In the genomic region with DNA sequence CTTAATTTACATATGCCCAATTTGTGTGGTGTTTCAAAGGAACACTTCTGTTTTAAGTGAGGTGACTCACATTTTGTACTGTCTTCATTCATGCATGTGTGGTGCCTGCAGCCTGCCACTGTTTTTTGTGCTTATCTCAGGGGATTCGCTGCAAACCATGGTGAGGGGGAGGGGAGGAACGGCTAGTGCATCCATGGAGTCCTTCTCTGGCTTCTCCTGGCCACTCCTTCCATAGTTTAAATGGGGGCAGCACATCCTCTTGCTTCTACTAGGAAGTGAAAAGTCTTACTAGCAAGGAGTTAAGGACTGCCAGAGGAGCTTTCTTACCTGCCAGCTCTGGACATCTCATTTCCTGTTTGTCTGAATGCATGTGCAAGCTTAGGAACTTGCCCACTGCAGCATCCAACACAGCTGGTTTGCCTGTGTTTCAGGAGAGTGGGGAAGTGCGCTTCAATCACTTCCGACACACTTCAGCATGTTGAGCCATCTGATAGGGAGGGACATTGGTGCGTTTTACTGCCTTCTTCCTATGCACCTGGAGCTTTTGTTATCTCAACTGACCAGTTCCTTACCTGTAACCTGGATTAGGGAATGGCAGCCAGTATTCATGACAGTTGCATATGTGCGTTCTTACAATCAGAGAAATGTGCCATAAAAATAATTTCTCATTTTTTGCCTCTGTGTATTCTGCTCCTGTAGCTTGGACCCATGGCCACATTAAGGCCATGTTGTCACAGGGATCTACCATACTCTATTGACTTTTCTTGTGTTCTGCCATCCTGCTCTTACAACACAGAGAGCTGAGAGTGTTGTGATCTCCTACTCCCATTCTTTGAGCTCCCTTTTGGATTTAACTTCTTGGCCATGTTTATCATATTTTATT, we compare ENCODE assay signal across 8 cellular contexts.
DNase-seq lines count a peak whose midpoint lies in the region; ATAC-seq, FAIRE-seq and TF ChIP-seq lines count a peak whose summit lies in the region.

No MANE protein-coding gene starts in this region.

- ATAC-seq in GM19468 (IDR thresholded peaks at IDR 0.05; ENCODE audit: extremely low read depth, unreplicated experiment), result peak; percentile 55
- peak; percentile 67 for ATAC-seq in HG03460 (IDR thresholded peaks at IDR 0.05; ENCODE audit: unreplicated experiment)
- ATAC-seq in activated naive CD8-positive, alpha-beta T cell treated with anti-CD3 and anti-CD28 coated beads, Interleukin-2, amount 10 ng/mL, durations not matched to agents 7 days and 5 days (ENCODE audit: low read depth), result peak; percentile 33

- peaks cover 11% of the 10 kb centered on the region for H3F3A ChIP-seq in smooth muscle cell (ENCODE audit: low read depth)

- peaks cover 27% of the 10 kb centered on the region for H3K4me1 ChIP-seq in smooth muscle cell (ENCODE audit: low read depth)

- DNase-seq in GM12865 (ENCODE audit: low read depth) (peak; percentile 83), smooth muscle cell (lab: John Stamatoyannopoulos, UW; ENCODE audit: unreplicated experiment) (no peak), T1000 (lab: John Stamatoyannopoulos, UW) (no peak), D721Med (ENCODE audit: insufficient read length, low spot score) (no peak), ACHN (no peak)
- no peak for DNase-seq in activated naive CD8-positive, alpha-beta T cell treated with anti-CD3 and anti-CD28 coated beads, Interleukin-2, amount 10 ng/mL, durations not matched to agents 7 days and 5 days

- peak overlapping the region; percentile 20 for H3K4me2 ChIP-seq in smooth muscle cell

- peak overlapping the region; percentile 31 for H3K4me3 ChIP-seq in GM12865 (ENCODE audit: low read depth, low read length)
- H3K4me3 ChIP-seq in smooth muscle cell, result no peak overlapping the region

- no peak overlapping the region for H3K9ac ChIP-seq in smooth muscle cell (ENCODE audit: low read depth)

- in situ Hi-C loops in ACHN (cut with HindIII; ENCODE audit: low pct_ligation_motif_present, low pct_unique_long_range_greater_than_20kb, low sequenced_read_pairs), result no loop called here

- H3K79me2 ChIP-seq in smooth muscle cell (ENCODE audit: low read depth), result peaks cover 97% of the 10 kb centered on the region

- 54% methylated on average over 6 of the region's 6 CpGs for WGBS in smooth muscle cell (ENCODE audit: low lambda C conversion rate)

- H3K9me3 Mint-ChIP-seq in activated naive CD8-positive, alpha-beta T cell treated with anti-CD3 and anti-CD28 coated beads, Interleukin-2, amount 10 ng/mL, durations not matched to agents 7 days and 5 days, result no peaks in the 10 kb centered on the region

- H3K27me3 ChIP-seq in smooth muscle cell (ENCODE audit: low read depth), result no peaks in the 10 kb centered on the region

- FAIRE-seq in D721Med (lab: Jason Lieb, UNC), result no peak

- POLR2A ChIA-PET in activated naive CD8-positive, alpha-beta T cell treated with anti-CD3 and anti-CD28 coated beads, Interleukin-2, amount 10 ng/mL, durations not matched to agents 7 days and 5 days (lab: Charles Lee), result no interaction called here

- no peak for TF ChIP-seq CTCF in GM12865 (IDR thresholded peaks at IDR 0.05; ENCODE audit: insufficient read depth, low read depth, low read length, missing control alignments)
- no peak for TF ChIP-seq CTCF in smooth muscle cell (IDR thresholded peaks at IDR 0.05; ENCODE audit: borderline replicate concordance, insufficient read depth, poor library complexity, severe bottlenecking)
- TF ChIP-seq CTCF in D721Med (IDR thresholded peaks at IDR 0.05; ENCODE audit: insufficient read depth, missing control alignments), result no peak

- peaks cover 20% of the 10 kb centered on the region for H3K4me1 Mint-ChIP-seq in activated naive CD8-positive, alpha-beta T cell treated with anti-CD3 and anti-CD28 coated beads, Interleukin-2, amount 10 ng/mL, durations not matched to agents 7 days and 5 days

- H4K20me1 ChIP-seq in smooth muscle cell (ENCODE audit: low read depth), result peaks cover 98% of the 10 kb centered on the region

- no peaks in the 10 kb centered on the region for H3K36me3 ChIP-seq in smooth muscle cell (ENCODE audit: low read depth)

- H3K27ac Mint-ChIP-seq in activated naive CD8-positive, alpha-beta T cell treated with anti-CD3 and anti-CD28 coated beads, Interleukin-2, amount 10 ng/mL, durations not matched to agents 7 days and 5 days, result peak overlapping the region; percentile 22

- H2AFZ ChIP-seq in smooth muscle cell (ENCODE audit: low read depth), result no peak overlapping the region

- no peaks in the 10 kb centered on the region for H3K36me3 Mint-ChIP-seq in activated naive CD8-positive, alpha-beta T cell treated with anti-CD3 and anti-CD28 coated beads, Interleukin-2, amount 10 ng/mL, durations not matched to agents 7 days and 5 days

- no peak overlapping the region for H3K4me3 Mint-ChIP-seq in activated naive CD8-positive, alpha-beta T cell treated with anti-CD3 and anti-CD28 coated beads, Interleukin-2, amount 10 ng/mL, durations not matched to agents 7 days and 5 days

- H3K27ac ChIP-seq in smooth muscle cell (ENCODE audit: low read depth), result peak overlapping the region; percentile 12

- H3K9me3 ChIP-seq in smooth muscle cell (replicated peaks; ENCODE audit: low read depth), result no peaks in the 10 kb centered on the region

- H3K27me3 Mint-ChIP-seq in activated naive CD8-positive, alpha-beta T cell treated with anti-CD3 and anti-CD28 coated beads, Interleukin-2, amount 10 ng/mL, durations not matched to agents 7 days and 5 days, result no peaks in the 10 kb centered on the region
